In the genomic region with DNA sequence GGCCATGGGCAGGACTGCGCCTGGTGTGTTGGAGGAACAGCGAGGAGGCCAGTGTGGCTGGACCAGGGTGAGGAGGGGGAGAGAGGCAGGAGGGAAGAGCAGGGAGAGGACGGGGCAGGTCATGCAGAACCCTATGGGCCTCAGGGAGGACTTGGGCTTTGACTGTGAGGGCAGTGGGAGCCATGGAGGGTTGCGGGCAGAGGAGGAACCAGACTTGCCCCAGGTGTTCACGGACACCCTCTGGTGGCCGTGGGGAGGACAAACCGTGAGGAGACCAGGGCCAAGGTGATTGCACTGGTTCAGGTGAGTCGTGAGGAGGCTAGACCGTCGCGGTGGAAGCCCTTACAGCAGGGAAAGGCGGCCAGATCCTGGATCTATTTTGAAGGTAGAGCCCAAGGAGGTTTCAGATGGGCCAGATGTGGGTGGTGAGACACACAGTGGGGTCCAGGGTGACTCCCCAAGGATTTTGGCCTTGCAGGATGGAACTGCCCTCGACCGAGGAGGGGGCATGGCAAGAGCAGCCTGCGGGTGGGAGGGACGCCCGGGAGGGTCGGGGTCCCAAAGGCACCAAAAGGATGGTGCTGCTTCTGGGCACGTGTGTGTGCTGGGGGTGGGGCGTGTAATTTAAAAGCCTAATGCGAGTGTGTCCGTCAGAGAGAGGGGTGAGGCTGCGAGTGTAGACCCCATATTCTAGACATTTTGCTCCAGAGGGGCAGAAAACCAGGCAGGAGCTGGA, we compare ENCODE assay signal across 9 cellular contexts. TPM values are rescaled to one million over a fixed set of nuclear protein-coding genes. Genes with fewer than 3 reads are reported as not detected.
DNase-seq lines count a peak whose midpoint lies in the region; TF ChIP-seq lines count a peak whose summit lies in the region.
"Had no signal": no experiment of that assay in that cellular context is flagged by ENCODE, and none has a peak within 500 bp of the region (broad histone marks: within the 10 kb centered on the region; RNA-seq: fewer than 3 reads in every experiment).

No MANE protein-coding gene starts in this region.

- peaks cover 3% of the 10 kb centered on the region for H3K4me1 ChIP-seq in iPS-15b (ENCODE audit: control insufficient read depth, insufficient read depth, low read length)

- no peak overlapping the region for H3K27ac ChIP-seq in AG04450 (ENCODE audit: low read depth, low read length)
- no peak overlapping the region for H3K27ac ChIP-seq in WERI-Rb-1
- H3K27ac ChIP-seq: SJSA1 had no signal

- POLR2A ChIA-PET in AG04450 (lab: Yijun Ruan, JAX) (no interaction called here), GM10248 (lab: Yijun Ruan, JAX) (no interaction called here)

- no peaks in the 10 kb centered on the region; the same call in 1 of the 2 replicates for H3K9me3 ChIP-seq in AG04450 (ENCODE audit: control insufficient read depth, insufficient read depth, low read length)
- H3K9me3 ChIP-seq in WERI-Rb-1 (ENCODE audit: severe bottlenecking): no peaks in the 10 kb centered on the region
- H3K9me3 ChIP-seq in iPS-15b (ENCODE audit: control insufficient read depth, insufficient read depth, low read length): no peaks in the 10 kb centered on the region
- H3K9me3 ChIP-seq: SJSA1 had no signal

- CTCF ChIA-PET in AG04450 (lab: Charles Lee) (no interaction called here), GM10248 (lab: Yijun Ruan, JAX) (no interaction called here)

- DNase-seq in AG04450 (ENCODE audit: low read depth, low spot score) (no peak), GM10248 (ENCODE audit: extremely low spot score) (no peak), WERI-Rb-1 (no peak), epidermal melanocyte (ENCODE audit: insufficient read length, low spot score) (no peak), NCI-H2081 treated with DMSO at 0.1 percent for 48 hours (lab: John Stamatoyannopoulos, UW) (no peak), C1 segment of cervical spinal cord (lab: John Stamatoyannopoulos, UW) (no peak), NCI-H82 treated with DMSO at 0.1 percent for 48 hours (lab: John Stamatoyannopoulos, UW; ENCODE audit: unreplicated experiment) (no peak)

- peak overlapping the region; percentile 47 for H3K9ac ChIP-seq in iPS-15b (ENCODE audit: low read depth, low read length)

- H3K36me3 ChIP-seq in WERI-Rb-1: peaks cover 19% of the 10 kb centered on the region
- H3K36me3 ChIP-seq in iPS-15b (ENCODE audit: control insufficient read depth, insufficient read depth, low read length): peaks cover 3% of the 10 kb centered on the region

- H3K4me3 ChIP-seq in AG04450 (ENCODE audit: low read depth, low read length) (no peak overlapping the region), WERI-Rb-1 (ENCODE audit: low read depth, low read length) (no peak overlapping the region), iPS-15b (ENCODE audit: low read depth, low read length) (peak overlapping the region; percentile 48)
- H3K4me3 ChIP-seq: SJSA1 had no signal

- H3K27me3 ChIP-seq in AG04450 (ENCODE audit: control insufficient read depth, insufficient read depth, low read length) (no peaks in the 10 kb centered on the region), WERI-Rb-1 (ENCODE audit: insufficient read depth, low read depth, severe bottlenecking) (no peaks in the 10 kb centered on the region), iPS-15b (ENCODE audit: control insufficient read depth, insufficient read depth, low read length) (no peaks in the 10 kb centered on the region)
- H3K27me3 ChIP-seq: SJSA1 had no signal

- TF ChIP-seq CTCF in AG04450 (IDR thresholded peaks at IDR 0.05; ENCODE audit: low read depth, low read length) (0 out of 2 replicates have a peak, but pooled peaks have one; percentile 16), GM10248 (IDR thresholded peaks at IDR 0.05; ENCODE audit: control extremely low read depth, extremely low read depth, low read depth, missing control alignments) (peak; percentile 0), WERI-Rb-1 (IDR thresholded peaks at IDR 0.05; ENCODE audit: low read depth, low read length) (peak; percentile 59)

RNA-seq across cellular contexts. Expression of a gene that starts 2.7 kb away (rescaled TPM):
- polyA plus RNA-seq in AG04450 (2011; rRNA removed): 5.4 and 8.4 TPM in 2 replicates
- polyA minus RNA-seq in AG04450 (2011; rRNA and poly(A)+ RNA removed): 7.1 and 9.0 TPM in 2 replicates

RNA-seq across cellular contexts. Expression of a gene that starts 12.4 kb away (rescaled TPM):
- 3.4 and 4.4 TPM in 2 replicates for polyA plus RNA-seq in AG04450 (2011; rRNA removed)
- 2.7 and 3.0 TPM in 2 replicates for polyA minus RNA-seq in AG04450 (2011; rRNA and poly(A)+ RNA removed)

RNA-seq across cellular contexts. Expression of a gene that starts 34.3 kb away (rescaled TPM):
- 30.8 and 54.5 TPM in 2 replicates for polyA plus RNA-seq in AG04450 (2011; rRNA removed)
- 8.1 TPM in 2 replicates for polyA minus RNA-seq in AG04450 (2011; rRNA and poly(A)+ RNA removed)

RNA-seq across cellular contexts. Expression of a gene that starts 38.9 kb away (rescaled TPM):
- 2.7 and 2.8 TPM in 2 replicates for polyA plus RNA-seq in AG04450 (2011; rRNA removed)
- 1.9 and 3.4 TPM in 2 replicates for polyA minus RNA-seq in AG04450 (2011; rRNA and poly(A)+ RNA removed)

RNA-seq across cellular contexts. Expression of a gene that starts 54.2 kb away (rescaled TPM):
- 0.35 and 0.55 TPM in 2 replicates for polyA plus RNA-seq in AG04450 (2011; rRNA removed)
- polyA minus RNA-seq in AG04450 (2011; rRNA and poly(A)+ RNA removed): 0.17 and 0.37 TPM in 2 replicates

Comparison
In these comparisons a context has a peak if more than half of its experiments do, and no peak if none do; other contexts are left out.
1. CTCF ChIP-seq: peak in every context shown above with its lines; median percentile 59 in WERI-Rb-1; 16 in AG04450; 0 in GM10248.